16 cellular contexts compared by ENCODE assay signal in genomic region chr15:45157056-45157455, GRCh38. TPM values are rescaled to one million over a fixed set of nuclear protein-coding genes. Genes with fewer than 3 reads are reported as not detected.
A peak's percentile ranks its signal among the peaks of the same experiment; 100 is the strongest.
DNase-seq lines count a peak whose midpoint lies in the region; ATAC-seq and TF ChIP-seq lines count a peak whose summit lies in the region.
"Had no signal": no experiment of that assay in that cellular context is flagged by ENCODE, and none has a peak within 500 bp of the region (broad histone marks: within the 10 kb centered on the region; RNA-seq: fewer than 3 reads in every experiment).

No MANE protein-coding gene starts in this region.

- H4K8ac ChIP-seq in mesenchymal stem cell (ENCODE audit: low read length): no peak overlapping the region

- H2BK15ac ChIP-seq in mesenchymal stem cell (ENCODE audit: low read depth, poor library complexity, severe bottlenecking): no peak overlapping the region

- peaks cover 4% of the 10 kb centered on the region for H3K79me1 ChIP-seq in mesenchymal stem cell (replicated peaks; ENCODE audit: low read length, poor library complexity, severe bottlenecking)

- peak overlapping the region in 1 of 2 experiments; percentile 20 for H3K4me3 ChIP-seq in mesenchymal stem cell (ENCODE audit: insufficient read depth in 1 of 2, low read depth in 1 of 2, low read length in 2 of 2)

- H3K14ac ChIP-seq in mesenchymal stem cell (ENCODE audit: low read length in 2 of 2): no peak overlapping the region

- peaks cover 0 to 11% of the 10 kb centered on the region in 2 experiments for H3K36me3 ChIP-seq in mesenchymal stem cell (ENCODE audit: control insufficient read depth in 1 of 2, insufficient read depth in 2 of 2, low read depth in 1 of 2, low read length in 2 of 2)

- no peak overlapping the region for H4K91ac ChIP-seq in mesenchymal stem cell (ENCODE audit: low read length)

- H3K4me1 ChIP-seq in mesenchymal stem cell (ENCODE audit: control insufficient read depth, insufficient read depth, low read depth, low read length): no peaks in the 10 kb centered on the region

- ATAC-seq in HG02623 (IDR thresholded peaks at IDR 0.05; ENCODE audit: unreplicated experiment) (no peak), Right ventricle myocardium inferior (no peak)

- no peak overlapping the region for H3K4me2 ChIP-seq in mesenchymal stem cell (ENCODE audit: low read length, poor library complexity, severe bottlenecking)
- H3K4me2 ChIP-seq: KMS-11, SK-N-SH had no signal

- peak overlapping the region; percentile 75 for H3K9ac ChIP-seq in mesenchymal stem cell (ENCODE audit: low read length)
- H3K9ac ChIP-seq: KMS-11, SK-N-SH had no signal

- no peak overlapping the region for H3K4ac ChIP-seq in mesenchymal stem cell (ENCODE audit: low read depth in 1 of 2, low read length in 2 of 2)

- peak overlapping the region; percentile 44 for H3K27ac ChIP-seq in cingulate gyrus (ENCODE audit: low read depth, low read length)
- no peak overlapping the region for H3K27ac ChIP-seq in mesenchymal stem cell (ENCODE audit: low read length, poor library complexity, severe bottlenecking)
- H3K27ac ChIP-seq: KMS-11, neutrophil had no signal

- H3K18ac ChIP-seq in mesenchymal stem cell (ENCODE audit: low read depth in 1 of 2, low read length in 2 of 2): no peak overlapping the region

- no peak for TF ChIP-seq CTCF in GM10266 (IDR thresholded peaks at IDR 0.05; ENCODE audit: control insufficient read depth, insufficient read depth, low read depth, missing control alignments)

- no peaks in the 10 kb centered on the region for H3K27me3 ChIP-seq in mesenchymal stem cell (ENCODE audit: control insufficient read depth in 1 of 2, insufficient read depth in 1 of 2, low read length in 2 of 2)
- H3K27me3 ChIP-seq: neutrophil had no signal

- DNase-seq in AG08395 (ENCODE audit: low spot score) (peak; percentile 80), HS-5 (ENCODE audit: low read depth) (peak; percentile 50), mesenchymal stem cell (peak; percentile 25), erythroblast (lab: John Stamatoyannopoulos, UW) (no peak), Right ventricle myocardium inferior (ENCODE audit: missing footprints) (no peak), GM10266 (ENCODE audit: extremely low spot score) (no peak)
- DNase-seq: activated B cell treated with CpG ODN at 0.5 μM for 24 hours; CD4-positive, alpha-beta memory T cell; NCI-H1694 treated with DMSO at 0.1 percent for 48 hours; SK-N-SH had no signal

- H2AK5ac ChIP-seq in mesenchymal stem cell (ENCODE audit: low read length, severe bottlenecking): no peak overlapping the region

- H2BK120ac ChIP-seq in mesenchymal stem cell (ENCODE audit: low read depth, low read length): no peak overlapping the region

- H2BK5ac ChIP-seq in mesenchymal stem cell (ENCODE audit: low read depth, low read length, poor library complexity, severe bottlenecking): no peak overlapping the region

- H3K9me3 ChIP-seq in mesenchymal stem cell (ENCODE audit: control insufficient read depth, low read length): no peaks in the 10 kb centered on the region
- H3K9me3 ChIP-seq: neutrophil, SK-N-SH had no signal

- H2BK12ac ChIP-seq in mesenchymal stem cell (ENCODE audit: low read length in 2 of 2): no peak overlapping the region

- TF ChIP-seq POLR2A in erythroblast (IDR thresholded peaks at IDR 0.05; ENCODE audit: low read length): no peak

- H2AFZ ChIP-seq in mesenchymal stem cell (ENCODE audit: low read depth, low read length): no peak overlapping the region

- intact Hi-C loops in Right ventricle myocardium inferior (cut with DNase I): no loop called here

- no peak overlapping the region for H3K23ac ChIP-seq in mesenchymal stem cell (ENCODE audit: low read length in 2 of 2)

- 49% methylated on average over 3 of the region's 4 CpGs for WGBS in mesenchymal stem cell

RNA-seq across cellular contexts. Expression of gene DUOX1, which starts 27.3 kb away (rescaled TPM):
- polyA plus RNA-seq in mesenchymal stem cell (2013, experiment 1 of 2): not detected
- not detected for polyA plus RNA-seq in mesenchymal stem cell (2013, experiment 2 of 2)
- total RNA-seq in Right ventricle myocardium inferior: 1.0 TPM
- total RNA-seq: glomerular endothelial cell had no signal
- polyA plus RNA-seq: SK-N-SH had no signal

RNA-seq across cellular contexts. Expression of gene DUOXA1, which starts 27.4 kb away (rescaled TPM):
- not detected for polyA plus RNA-seq in mesenchymal stem cell (2013, experiment 1 of 2)
- not detected for polyA plus RNA-seq in mesenchymal stem cell (2013, experiment 2 of 2)
- 0.68 TPM for total RNA-seq in Right ventricle myocardium inferior
- total RNA-seq: glomerular endothelial cell, liver had no signal
- polyA plus RNA-seq: CD4-positive, alpha-beta memory T cell had no signal

RNA-seq across cellular contexts. Expression of gene SHF, which starts 30.7 kb away (rescaled TPM):
- 1.3 TPM for polyA plus RNA-seq in mesenchymal stem cell (2013, experiment 1 of 2)
- 1.8 TPM for polyA plus RNA-seq in mesenchymal stem cell (2013, experiment 2 of 2)
- 3.9 TPM for total RNA-seq in Right ventricle myocardium inferior

RNA-seq across cellular contexts. Expression of gene DUOXA2, which starts 42.9 kb away (rescaled TPM):
- not detected for polyA plus RNA-seq in mesenchymal stem cell (2013, experiment 1 of 2)
- polyA plus RNA-seq in mesenchymal stem cell (2013, experiment 2 of 2): not detected
- not detected for total RNA-seq in Right ventricle myocardium inferior
- total RNA-seq: activated B cell treated with CpG ODN at 0.5 μM for 24 hours; CD4-positive, alpha-beta memory T cell; glomerular endothelial cell; liver had no signal
- polyA plus RNA-seq: CD4-positive, alpha-beta memory T cell; SK-N-SH had no signal

RNA-seq across cellular contexts. Expression of gene DUOX2, which starts 43.1 kb away (rescaled TPM):
- not detected for polyA plus RNA-seq in mesenchymal stem cell (2013, experiment 1 of 2)
- polyA plus RNA-seq in mesenchymal stem cell (2013, experiment 2 of 2): not detected
- total RNA-seq in Right ventricle myocardium inferior: 0.08 TPM
- total RNA-seq: activated B cell treated with CpG ODN at 0.5 μM for 24 hours, glomerular endothelial cell had no signal
- polyA plus RNA-seq: SK-N-SH had no signal

Comparison
In these comparisons a context has a peak if more than half of its experiments do, and no peak if none do; other contexts are left out.
1. DNase-seq: peak in AG08395 (single experiment), HS-5 (single experiment) and mesenchymal stem cell (single experiment); none in erythroblast (0 of 2), Right ventricle myocardium inferior (single experiment) and GM10266 (single experiment).